In genomic region chr2:45821558-45822271, GRCh38 we compare ENCODE assay signal across 8 cellular contexts.
DNase-seq lines count a peak whose midpoint lies in the region; ATAC-seq, FAIRE-seq and TF ChIP-seq lines count a peak whose summit lies in the region.

No MANE protein-coding gene starts in this region.

- H3K27me3 ChIP-seq in GM23338 (ENCODE audit: insufficient read depth) = no peaks in the 10 kb centered on the region
- no peaks in the 10 kb centered on the region for H3K27me3 ChIP-seq in RWPE2 (ENCODE audit: insufficient read depth, poor library complexity, severe bottlenecking)
- H3K27me3 ChIP-seq in heart left ventricle = no peaks in the 10 kb centered on the region

- in situ Hi-C loops in GM13976 (cut with MboI; ENCODE audit: low sequenced_read_pairs, unreplicated experiment) = no loop called here

- no peak overlapping the region for H3K4me3 ChIP-seq in GM23338
- H3K4me3 ChIP-seq in RWPE2 (ENCODE audit: severe bottlenecking) = no peak overlapping the region
- no peak overlapping the region for H3K4me3 ChIP-seq in heart left ventricle
- H3K4me3 ChIP-seq in skeletal muscle cell (ENCODE audit: low read depth, low read length) = no peak overlapping the region

- TF ChIP-seq POLR2A in heart left ventricle (IDR thresholded peaks at IDR 0.05) = no peak

- H3K4me1 Mint-ChIP-seq in GM23338 = peaks cover 15% of the 10 kb centered on the region

- FAIRE-seq in D721Med (lab: Jason Lieb, UNC) = no peak

- DNase-seq in GM23338 (ENCODE audit: low spot score) = no peak
- peak; percentile 77 for DNase-seq in RWPE2 (ENCODE audit: low spot score)
- peak in 4 of 5 donors; percentile 32 to 80 (median 44) for DNase-seq in heart left ventricle
- peak; percentile 75 for DNase-seq in skeletal muscle cell (ENCODE audit: low read depth)
- DNase-seq in GM13976 (ENCODE audit: low spot score) = no peak
- no peak for DNase-seq in D721Med (ENCODE audit: insufficient read length, low spot score)

- TF ChIP-seq CTCF in GM23338 (conservative IDR thresholded peaks at IDR 0.05; ENCODE audit: low read depth in 2 of 2) = no peak
- TF ChIP-seq CTCF in RWPE2 (IDR thresholded peaks at IDR 0.05; ENCODE audit: poor library complexity, severe bottlenecking) = no peak
- TF ChIP-seq CTCF in heart left ventricle (IDR thresholded peaks at IDR 0.05) = no peak
- no peak for TF ChIP-seq CTCF in GM13976 (IDR thresholded peaks at IDR 0.05; ENCODE audit: borderline replicate concordance, control extremely low read depth, extremely low read depth, insufficient read depth, missing control alignments)
- no peak for TF ChIP-seq CTCF in D721Med (IDR thresholded peaks at IDR 0.05; ENCODE audit: insufficient read depth, missing control alignments)

- no peaks in the 10 kb centered on the region for H3F3A ChIP-seq in GM23338 (replicated peaks; ENCODE audit: low read depth)

- no peaks in the 10 kb centered on the region for H3K9me3 Mint-ChIP-seq in GM23338

- H3K9me2 ChIP-seq in GM23338 (ENCODE audit: insufficient read depth) = 0 out of 2 replicates have a peak, but pooled peaks cover 14% of the 10 kb centered on the region

- H3K36me3 ChIP-seq in GM23338 (ENCODE audit: insufficient read depth) (no peaks in the 10 kb centered on the region), RWPE2 (ENCODE audit: low read depth) (no peaks in the 10 kb centered on the region), heart left ventricle (no peaks in the 10 kb centered on the region)

- peaks cover 5% of the 10 kb centered on the region for H3K27me3 Mint-ChIP-seq in GM23338 (ENCODE audit: insufficient read depth, low read depth, poor library complexity)

- H3K27ac ChIP-seq in GM23338 (ENCODE audit: low read depth) = no peak overlapping the region
- H3K27ac ChIP-seq in RWPE2 (ENCODE audit: poor library complexity, severe bottlenecking) = peak overlapping the region; percentile 54
- H3K27ac ChIP-seq in heart left ventricle = peak overlapping the region in 10 of 12 donors; percentile 8 to 79 (median 56)

- ATAC-seq in GM23338 (no peak), RWPE2 (ENCODE audit: low read depth) (peak; percentile 69), heart left ventricle (peak; percentile 8 to 58 (median 46)), HG03460 (IDR thresholded peaks at IDR 0.05; ENCODE audit: unreplicated experiment) (no peak), HG03175 (IDR thresholded peaks at IDR 0.05; ENCODE audit: unreplicated experiment) (no peak)

- no peaks in the 10 kb centered on the region for H4K20me1 ChIP-seq in GM23338 (replicated peaks; ENCODE audit: insufficient read depth)

- H3K27ac Mint-ChIP-seq in GM23338 = peak overlapping the region; percentile 6; the same call in 1 of the 2 replicates

- H3K4me3 Mint-ChIP-seq in GM23338 = no peak overlapping the region

- H3K79me2 ChIP-seq in GM23338 (replicated peaks; ENCODE audit: insufficient read depth) = no peaks in the 10 kb centered on the region

- no peaks in the 10 kb centered on the region for H3K36me3 Mint-ChIP-seq in GM23338 (ENCODE audit: low read depth)

- no peaks in the 10 kb centered on the region for H3K9me3 ChIP-seq in RWPE2 (ENCODE audit: severe bottlenecking)
- H3K9me3 ChIP-seq in heart left ventricle = no peaks in the 10 kb centered on the region

- no peak overlapping the region for H2AFZ ChIP-seq in GM23338

- intact Hi-C loops in heart left ventricle (cut with DNase I) = loop anchor here in 6 of 10 donors (2.0 to 10.0 kb wide), 6 partner anchors 101 to 171 kb away; partner anchors contain the start of gene PRKCE (in 1 of the 6)

- H3K4me1 ChIP-seq in GM23338 (ENCODE audit: insufficient read depth) (no peaks in the 10 kb centered on the region), RWPE2 (ENCODE audit: insufficient read depth, poor library complexity, severe bottlenecking) (peaks cover 32% of the 10 kb centered on the region), heart left ventricle (peaks cover 3 to 70% (median 32%) of the 10 kb centered on the region in 12 donors)

- WGBS in heart left ventricle, 4 donors = 56 to 63% (median 57%) methylated on average over 9 of the region's 9 CpGs

- H3K4me2 ChIP-seq in GM23338 = no peak overlapping the region

TF ChIP-seq in GM23338, 12 proteins besides CTCF, POLR2A, EP300 and RAD21 (continues in another document):
- TF ChIP-seq EZH2phosphoT487 (IDR thresholded peaks at IDR 0.05; ENCODE audit: unreplicated experiment) (no peak), CREB1 (CRISPR knock-in tag; IDR thresholded peaks at IDR 0.05; ENCODE audit: low read depth) (no peak), ZNF331 (CRISPR knock-in tag; IDR thresholded peaks at IDR 0.05; ENCODE audit: low read depth) (no peak), REST (IDR thresholded peaks at IDR 0.05; ENCODE audit: unreplicated experiment) (no peak), STAT1 (IDR thresholded peaks at IDR 0.05; ENCODE audit: unreplicated experiment) (no peak)

Comparison
In these comparisons a context has a peak if more than half of its experiments do, and no peak if none do; other contexts are left out.
1. ATAC-seq: peak in RWPE2 (single experiment) and heart left ventricle (4 of 4); none in GM23338 (single experiment), HG03460 (single experiment) and HG03175 (single experiment).
2. DNase-seq: peak in RWPE2 (single experiment), heart left ventricle (4 of 5) and skeletal muscle cell (single experiment); none in GM23338 (single experiment), GM13976 (single experiment) and D721Med (single experiment).